Comparison of ENCODE assay signal across 8 cellular contexts in the genomic region with DNA sequence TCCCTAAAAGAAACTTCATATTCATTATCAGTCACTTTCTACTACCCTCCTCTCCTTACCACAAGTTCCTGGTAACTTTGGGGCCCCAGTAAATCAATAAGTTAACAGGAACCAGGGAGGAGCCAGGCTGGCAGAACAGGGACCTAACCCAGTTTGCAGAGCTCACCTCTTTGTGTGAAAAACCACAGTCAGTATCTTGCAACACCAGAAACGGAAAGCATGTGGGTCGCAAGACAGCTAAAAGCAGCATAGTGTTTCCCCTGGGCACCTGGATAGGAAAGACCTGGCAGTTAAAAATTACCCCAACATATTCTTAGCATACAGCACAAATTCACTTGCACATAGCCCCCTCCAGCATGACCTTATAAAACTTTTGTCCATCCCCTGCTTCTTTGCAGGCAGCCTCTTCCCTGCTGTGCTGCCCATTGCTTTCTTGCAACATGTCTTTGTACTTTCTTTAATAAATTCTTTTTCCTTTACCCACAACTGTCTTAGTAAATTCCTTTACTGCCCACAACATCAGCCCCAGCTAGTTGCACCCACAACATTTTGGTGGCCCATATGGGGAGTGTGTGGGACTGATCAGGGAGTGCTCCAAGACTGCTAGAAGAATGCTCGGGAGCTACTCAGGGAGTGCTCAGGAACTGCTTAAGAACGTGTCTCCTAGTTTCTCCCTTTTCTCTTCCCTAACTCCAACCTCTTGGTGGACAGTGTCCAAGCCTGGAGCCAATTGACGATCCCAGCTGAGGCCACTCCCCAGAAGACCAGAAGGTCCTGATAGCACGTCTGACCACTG.
DNase-seq lines count a peak whose midpoint lies in the region; ATAC-seq, FAIRE-seq and TF ChIP-seq lines count a peak whose summit lies in the region.

No MANE protein-coding gene starts in this region.

- peaks cover 15% of the 10 kb centered on the region for H3F3A ChIP-seq in Loucy (ENCODE audit: low read depth)

- H3K79me2 ChIP-seq in Loucy (ENCODE audit: insufficient read depth, low read length) = no peaks in the 10 kb centered on the region

- H3K4me1 Mint-ChIP-seq in activated naive CD8-positive, alpha-beta T cell treated with anti-CD3 and anti-CD28 coated beads, Interleukin-2, amount 50 U/mL, for 24 hours = peaks cover 63% of the 10 kb centered on the region
- H3K4me1 Mint-ChIP-seq in progenitor cell of endocrine pancreas (ENCODE audit: low read depth) = no peaks in the 10 kb centered on the region

- peaks cover 4% of the 10 kb centered on the region for H3K36me3 Mint-ChIP-seq in activated naive CD8-positive, alpha-beta T cell treated with anti-CD3 and anti-CD28 coated beads, Interleukin-2, amount 50 U/mL, for 24 hours (ENCODE audit: low read depth)
- no peaks in the 10 kb centered on the region for H3K36me3 Mint-ChIP-seq in progenitor cell of endocrine pancreas (ENCODE audit: insufficient read depth)

- peak; percentile 85 for FAIRE-seq in GM12892 (lab: Jason Lieb, UNC)

- peak overlapping the region; percentile 64 for H3K4me2 ChIP-seq in Loucy (ENCODE audit: low read depth, low read length, poor library complexity, severe bottlenecking)

- no peak for TF ChIP-seq CTCF in Loucy (conservative IDR thresholded peaks at IDR 0.05; ENCODE audit: low read length)
- no peak for TF ChIP-seq CTCF in foreskin fibroblast (IDR thresholded peaks at IDR 0.05; ENCODE audit: low read depth, low read length)
- no peak for TF ChIP-seq CTCF in progenitor cell of endocrine pancreas (IDR thresholded peaks at IDR 0.05; ENCODE audit: unreplicated experiment)

- no peaks in the 10 kb centered on the region for H4K20me1 ChIP-seq in Loucy (ENCODE audit: insufficient read depth, low read length, poor library complexity, severe bottlenecking)

- H3K27me3 Mint-ChIP-seq in activated naive CD8-positive, alpha-beta T cell treated with anti-CD3 and anti-CD28 coated beads, Interleukin-2, amount 50 U/mL, for 24 hours = no peaks in the 10 kb centered on the region
- no peaks in the 10 kb centered on the region for H3K27me3 Mint-ChIP-seq in progenitor cell of endocrine pancreas

- peaks cover 5% of the 10 kb centered on the region; the same call in 1 of the 2 replicates for H3K9me3 ChIP-seq in Loucy (ENCODE audit: insufficient read depth, low read depth, low read length)

- peak overlapping the region; percentile 67 for H3K27ac Mint-ChIP-seq in activated naive CD8-positive, alpha-beta T cell treated with anti-CD3 and anti-CD28 coated beads, Interleukin-2, amount 50 U/mL, for 24 hours
- no peak overlapping the region for H3K27ac Mint-ChIP-seq in progenitor cell of endocrine pancreas

- no peaks in the 10 kb centered on the region; the same call in 1 of the 2 replicates for H3K36me3 ChIP-seq in Loucy (ENCODE audit: insufficient read depth, low read length)

- no peak overlapping the region for H2AFZ ChIP-seq in Loucy (ENCODE audit: low read length)

- H3K4me3 ChIP-seq in Loucy (ENCODE audit: low read length, poor library complexity, severe bottlenecking) (peak overlapping the region; percentile 32), foreskin fibroblast (ENCODE audit: low read depth in 1 of 2, low read length in 2 of 2) (no peak overlapping the region)

- no peaks in the 10 kb centered on the region for H3K27me3 ChIP-seq in Loucy (ENCODE audit: insufficient read depth, low read length, poor library complexity, severe bottlenecking)

- H3K9ac ChIP-seq in Loucy (ENCODE audit: low read depth, low read length, poor library complexity, severe bottlenecking) = peak overlapping the region; percentile 77

- TF ChIP-seq POLR2A in GM12892 (IDR thresholded peaks at IDR 0.05; ENCODE audit: low read depth, low read length) = no peak

- peak overlapping the region; percentile 40 for H3K4me3 Mint-ChIP-seq in activated naive CD8-positive, alpha-beta T cell treated with anti-CD3 and anti-CD28 coated beads, Interleukin-2, amount 50 U/mL, for 24 hours
- no peak overlapping the region for H3K4me3 Mint-ChIP-seq in progenitor cell of endocrine pancreas (ENCODE audit: low read depth)

- H3K4me1 ChIP-seq in Loucy (ENCODE audit: insufficient read depth, low read length, poor library complexity, severe bottlenecking) = peaks cover 58% of the 10 kb centered on the region

- H3K9me3 Mint-ChIP-seq in activated naive CD8-positive, alpha-beta T cell treated with anti-CD3 and anti-CD28 coated beads, Interleukin-2, amount 50 U/mL, for 24 hours = no peaks in the 10 kb centered on the region
- H3K9me3 Mint-ChIP-seq in progenitor cell of endocrine pancreas (ENCODE audit: low read depth) = peaks cover 26% of the 10 kb centered on the region

- ATAC-seq in GM21717 (IDR thresholded peaks at IDR 0.05; ENCODE audit: unreplicated experiment) = peak; percentile 87
- ATAC-seq in activated naive CD8-positive, alpha-beta T cell treated with anti-CD3 and anti-CD28 coated beads, Interleukin-2, amount 50 U/mL, for 24 hours = peak; percentile 76

- no peak for DNase-seq in GM12892 (ENCODE audit: insufficient read length)
- peak; percentile 22 for DNase-seq in activated naive CD8-positive, alpha-beta T cell treated with anti-CD3 and anti-CD28 coated beads, Interleukin-2, amount 50 U/mL, for 24 hours
- DNase-seq in OCI-M2 (lab: John Stamatoyannopoulos, UW; ENCODE audit: unreplicated experiment) = no peak
- DNase-seq in AG20443 (ENCODE audit: low spot score) = no peak
- no peak for DNase-seq in foreskin fibroblast
- no peak for DNase-seq in progenitor cell of endocrine pancreas (ENCODE audit: low spot score, unreplicated experiment)

- H3K9me2 ChIP-seq in Loucy (replicated peaks; ENCODE audit: low read depth, low read length) = no peaks in the 10 kb centered on the region
